In the genomic region with DNA sequence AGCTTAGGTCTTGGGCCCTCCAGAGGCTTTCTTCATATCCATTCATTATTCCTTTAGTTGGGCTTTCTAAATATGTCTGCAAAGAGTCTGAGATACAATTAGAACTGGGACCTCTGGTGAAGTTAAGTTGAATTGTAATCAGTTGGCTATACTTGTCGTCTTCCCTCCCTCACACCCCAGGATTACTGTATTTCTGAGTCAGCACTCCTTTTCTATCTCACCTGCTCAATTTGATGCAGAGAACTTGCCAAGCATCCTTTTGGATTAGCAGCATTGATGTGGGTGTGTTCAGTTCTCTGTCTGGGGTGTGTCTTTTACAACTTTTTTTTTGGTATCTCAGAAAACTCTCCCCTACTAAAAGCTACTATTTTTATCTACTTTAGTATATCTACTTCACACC, we compare ENCODE assay signal across 11 cellular contexts. TPM values are rescaled to one million over a fixed set of nuclear protein-coding genes. Genes with fewer than 3 reads are reported as not detected.
DNase-seq lines count a peak whose midpoint lies in the region; ATAC-seq and TF ChIP-seq lines count a peak whose summit lies in the region.
"Had no signal": no experiment of that assay in that cellular context is flagged by ENCODE, and none has a peak within 500 bp of the region (broad histone marks: within the 10 kb centered on the region; RNA-seq: fewer than 3 reads in every experiment).

No MANE protein-coding gene starts in this region.

- no peaks in the 10 kb centered on the region for H3K9me3 Mint-ChIP-seq in endodermal cell
- H3K9me3 Mint-ChIP-seq in nephron progenitor cell = no peaks in the 10 kb centered on the region

- H3K9ac ChIP-seq in endodermal cell (ENCODE audit: extremely low read depth, low read length, poor library complexity, severe bottlenecking) = peak overlapping the region; percentile 23

- no peak for DNase-seq in RWPE2 (ENCODE audit: low spot score)
- no peak for DNase-seq in endodermal cell
- DNase-seq in nephron progenitor cell = no peak
- DNase-seq in tibial nerve (ENCODE audit: low spot score in 2 of 2) = no peak
- no peak for DNase-seq in NCI-H748 treated with DMSO at 0.1 percent for 48 hours (lab: John Stamatoyannopoulos, UW)
- no peak for DNase-seq in left lobe of liver (ENCODE audit: low spot score)
- DNase-seq in NCI-H2196 treated with DMSO at 0.1 percent for 48 hours (lab: John Stamatoyannopoulos, UW; ENCODE audit: unreplicated experiment) = no peak
- DNase-seq: activated CD4-positive, alpha-beta T cell treated with anti-CD3 and anti-CD28 coated beads, Interleukin-2, amount 50 U/mL, for 4 hours; activated naive CD4-positive, alpha-beta T cell treated with Interleukin-2 at 50 U/mL for 16 hours; DND-41 had no signal

- H3K27ac ChIP-seq in RWPE2 (ENCODE audit: poor library complexity, severe bottlenecking) (peak overlapping the region; percentile 93), endodermal cell (ENCODE audit: low read depth, low read length) (peak overlapping the region; percentile 98), tibial nerve (peak overlapping the region; percentile 74 to 96 (median 90))

- peaks cover 6% of the 10 kb centered on the region; the same call in 1 of the 2 replicates for H3K36me3 ChIP-seq in RWPE2 (ENCODE audit: low read depth)
- H3K36me3 ChIP-seq in endodermal cell (ENCODE audit: control insufficient read depth, insufficient read depth, low read length) = peaks cover 14% of the 10 kb centered on the region
- H3K36me3 ChIP-seq in tibial nerve = no peaks in the 10 kb centered on the region

- ATAC-seq in RWPE2 (ENCODE audit: low read depth) = no peak
- no peak for ATAC-seq in left lobe of liver

- H3K4me3 Mint-ChIP-seq in endodermal cell (peak overlapping the region; percentile 41), nephron progenitor cell (peak overlapping the region; percentile 40)

- no peak for TF ChIP-seq CTCF in RWPE2 (IDR thresholded peaks at IDR 0.05; ENCODE audit: poor library complexity, severe bottlenecking)
- no peak for TF ChIP-seq CTCF in endodermal cell (conservative IDR thresholded peaks at IDR 0.05)
- no peak for TF ChIP-seq CTCF in nephron progenitor cell (IDR thresholded peaks at IDR 0.05)
- no peak for TF ChIP-seq CTCF in tibial nerve (IDR thresholded peaks at IDR 0.05)

- peak overlapping the region; percentile 100 for H3K27ac Mint-ChIP-seq in endodermal cell
- peak overlapping the region; percentile 97 for H3K27ac Mint-ChIP-seq in nephron progenitor cell

- H3K4me1 Mint-ChIP-seq in endodermal cell = peaks cover 81% of the 10 kb centered on the region
- H3K4me1 Mint-ChIP-seq in nephron progenitor cell = peaks cover 87% of the 10 kb centered on the region

- no peak for TF ChIP-seq POLR2A in tibial nerve (IDR thresholded peaks at IDR 0.05)

- H3K9me3 ChIP-seq in RWPE2 (ENCODE audit: severe bottlenecking) (no peaks in the 10 kb centered on the region), endodermal cell (ENCODE audit: control insufficient read depth, low read length) (no peaks in the 10 kb centered on the region), tibial nerve (no peaks in the 10 kb centered on the region)

- no peak for TF ChIP-seq EP300 in tibial nerve (IDR thresholded peaks at IDR 0.05)

- H3K4me3 ChIP-seq in RWPE2 (ENCODE audit: severe bottlenecking) (no peak overlapping the region), endodermal cell (ENCODE audit: low read length) (peak overlapping the region; percentile 68), tibial nerve (no peak overlapping the region)

- H3K36me3 Mint-ChIP-seq in endodermal cell (ENCODE audit: low read depth) = peaks cover 7% of the 10 kb centered on the region
- H3K36me3 Mint-ChIP-seq in nephron progenitor cell (ENCODE audit: low read depth) = peaks cover 18% of the 10 kb centered on the region

- H3K27me3 Mint-ChIP-seq in endodermal cell (ENCODE audit: insufficient read depth) = no peaks in the 10 kb centered on the region
- H3K27me3 Mint-ChIP-seq in nephron progenitor cell (ENCODE audit: low read depth, poor library complexity) = no peaks in the 10 kb centered on the region

- 38% methylated on average over 1 of the region's 1 CpG; no CpG with 5 or more reads in 1 of the 2 experiments for WGBS in endodermal cell (ENCODE audit: insufficient coverage in 1 of 2, insufficient read length in 1 of 2), 2 experiments
- WGBS in tibial nerve, 2 donors = 18 to 19% methylated on average over 1 of the region's 1 CpG

- no peaks in the 10 kb centered on the region for H3K27me3 ChIP-seq in RWPE2 (ENCODE audit: insufficient read depth, poor library complexity, severe bottlenecking)
- H3K27me3 ChIP-seq in endodermal cell (ENCODE audit: control insufficient read depth, insufficient read depth, low read length, poor library complexity, severe bottlenecking) = no peaks in the 10 kb centered on the region
- no peaks in the 10 kb centered on the region for H3K27me3 ChIP-seq in tibial nerve

- peaks cover 94% of the 10 kb centered on the region for H3K4me1 ChIP-seq in RWPE2 (ENCODE audit: insufficient read depth, poor library complexity, severe bottlenecking)
- peaks cover 40% of the 10 kb centered on the region for H3K4me1 ChIP-seq in endodermal cell (ENCODE audit: control insufficient read depth, insufficient read depth, low read length)
- peaks cover 8 to 98% (median 78%) of the 10 kb centered on the region in 4 donors for H3K4me1 ChIP-seq in tibial nerve

RNA-seq across cellular contexts. Expression of a gene that starts 15.0 kb away (rescaled TPM):
- total RNA-seq in endodermal cell (100 to 1,000 TPM; 190 to 216 TPM), tibial nerve (100 to 1,000 TPM; 104 to 128 (median 124) TPM), left lobe of liver (98.1 TPM)
- polyA plus RNA-seq in endodermal cell (2013, experiment 1 of 2) = 144 TPM
- 136 TPM for polyA plus RNA-seq in endodermal cell (2013, experiment 2 of 2)

RNA-seq across cellular contexts. Expression of a gene that starts 25.0 kb away (rescaled TPM):
- total RNA-seq in endodermal cell (not detected), tibial nerve (not detected), left lobe of liver (not detected)
- not detected for polyA plus RNA-seq in endodermal cell (2013, experiment 1 of 2)
- not detected for polyA plus RNA-seq in endodermal cell (2013, experiment 2 of 2)
- total RNA-seq: dermis microvascular lymphatic vessel endothelial cell had no signal

RNA-seq across cellular contexts. Expression of a gene that starts 35.3 kb away (rescaled TPM):
- total RNA-seq in endodermal cell (100 to 1,000 TPM; 213 to 226 TPM), tibial nerve (100 to 1,000 TPM in 3 of 4 donors, 10 to 100 TPM in 1; 78.1 to 146 (median 118) TPM), left lobe of liver (67.9 TPM)
- 154 TPM for polyA plus RNA-seq in endodermal cell (2013, experiment 1 of 2)
- polyA plus RNA-seq in endodermal cell (2013, experiment 2 of 2) = 152 TPM
